ENCODE assay signal across 12 cellular contexts in the genomic region with DNA sequence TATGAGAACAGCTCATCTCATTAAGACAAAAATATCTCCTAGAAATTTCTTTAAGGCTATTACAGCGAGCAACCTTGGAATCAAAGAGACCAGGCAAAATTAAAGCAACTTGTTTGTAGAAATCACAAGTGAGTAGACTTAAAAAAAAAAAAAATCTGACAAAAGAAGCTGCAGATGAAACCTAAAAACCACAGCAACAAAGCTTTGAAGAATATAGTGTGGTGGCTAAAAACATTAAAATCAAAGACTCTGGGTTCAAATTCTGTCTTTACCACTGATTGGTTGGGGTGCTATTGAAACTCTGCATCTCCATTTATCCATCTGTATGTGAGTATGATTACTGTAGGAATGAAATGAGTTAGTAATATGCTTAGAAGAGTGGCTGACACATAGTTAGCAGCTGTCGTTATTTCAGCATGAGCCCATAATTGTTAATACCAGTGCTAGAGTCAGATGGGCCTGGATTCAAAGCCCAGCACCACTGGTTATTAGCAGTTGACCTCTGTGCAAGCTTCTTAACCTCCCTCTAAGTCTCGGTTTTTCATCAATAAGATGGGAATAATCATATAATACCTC.
DNase-seq lines count a peak whose midpoint lies in the region; ATAC-seq, FAIRE-seq and TF ChIP-seq lines count a peak whose summit lies in the region.
"Had no signal": no experiment of that assay in that cellular context is flagged by ENCODE, and none has a peak within 500 bp of the region (broad histone marks: within the 10 kb centered on the region; RNA-seq: fewer than 3 reads in every experiment).

No MANE protein-coding gene starts in this region.

- no peaks in the 10 kb centered on the region for H3K9me2 ChIP-seq in GM23248 (ENCODE audit: insufficient read depth)

- H3K4me2 ChIP-seq in GM23248 (ENCODE audit: unreplicated experiment): no peak overlapping the region
- H3K4me2 ChIP-seq in endothelial cell of umbilical vein (ENCODE audit: insufficient read depth, low read length): no peak overlapping the region

- CTCF ChIA-PET in endothelial cell of umbilical vein (lab: Charles Lee): interaction anchor here (1.0 to 1.6 kb wide), 7 partner anchors 14 to 439 kb away, joined by 3 to 8 read pairs (median 4); no protein-coding TSS in a partner anchor

- H3K79me2 ChIP-seq in GM23248 (ENCODE audit: insufficient read depth) (no peaks in the 10 kb centered on the region), endothelial cell of umbilical vein (ENCODE audit: control insufficient read depth, insufficient read depth, low read length) (no peaks in the 10 kb centered on the region)

- H3K27ac ChIP-seq in CD4-positive, CD25-positive, alpha-beta regulatory T cell (ENCODE audit: insufficient read depth, low read length, poor library complexity, severe bottlenecking): no peak overlapping the region
- no peak overlapping the region for H3K27ac ChIP-seq in GM23248
- peak overlapping the region; percentile 74 for H3K27ac ChIP-seq in endothelial cell of umbilical vein (ENCODE audit: insufficient read depth, low read depth, low read length)
- peak overlapping the region; percentile 35 to 67 (median 49) for H3K27ac ChIP-seq in sigmoid colon

- peak overlapping the region; percentile 49 for H3K4me3 ChIP-seq in CD4-positive, CD25-positive, alpha-beta regulatory T cell (ENCODE audit: low read depth, low read length)
- H3K4me3 ChIP-seq in GM23248 (no peak overlapping the region), endothelial cell of umbilical vein (replicated peaks in 1 of 3; ENCODE audit: insufficient read depth in 1 of 3, low read depth in 1 of 3, low read length in 3 of 3) (no peak overlapping the region), sigmoid colon (no peak overlapping the region), HAP-1 (no peak overlapping the region)
- H3K4me3 ChIP-seq: pancreas had no signal

- POLR2A ChIA-PET in endothelial cell of umbilical vein (lab: Charles Lee): no interaction called here

- peak overlapping the region in 3 of 4 donors; percentile 39 to 64 (median 50) for H3K4me3 Mint-ChIP-seq in CD4-positive, CD25-positive, alpha-beta regulatory T cell

- in situ Hi-C loops in GM23248 (cut with MboI): no loop called here
- in situ Hi-C loops in HAP-1 (cut with MboI; ENCODE audit: low sequenced_read_pairs): no loop called here

- no peak for TF ChIP-seq POLR2A in endothelial cell of umbilical vein (IDR thresholded peaks at IDR 0.05; ENCODE audit: low read depth, low read length)
- no peak for TF ChIP-seq POLR2A in sigmoid colon (IDR thresholded peaks at IDR 0.05)

- H2AFZ ChIP-seq in GM23248 (no peak overlapping the region), endothelial cell of umbilical vein (ENCODE audit: low read depth, low read length) (no peak overlapping the region)

- H3K9me3 Mint-ChIP-seq in CD4-positive, CD25-positive, alpha-beta regulatory T cell: no peaks in the 10 kb centered on the region

- no TSS peak for BruUV-seq in endothelial cell of umbilical vein (replicated peaks; lab: Mats Ljungman, UMichigan)

- intact Hi-C loops in endothelial cell of umbilical vein (cut with micrococcal nuclease): loop anchor here (1.0 to 10.0 kb wide), 3 partner anchors 315 to 724 kb away; no protein-coding TSS in a partner anchor
- intact Hi-C loops in sigmoid colon (cut with DNase I): no loop called here
- intact Hi-C loops in sciatic nerve (cut with DNase I): no loop called here

- H3K9me3 ChIP-seq in CD4-positive, CD25-positive, alpha-beta regulatory T cell (ENCODE audit: control insufficient read depth in 2 of 2, low read length in 2 of 2): no peaks in the 10 kb centered on the region
- H3K9me3 ChIP-seq in GM23248 (ENCODE audit: low read depth) (no peaks in the 10 kb centered on the region), endothelial cell of umbilical vein (replicated peaks; ENCODE audit: control insufficient read depth, insufficient read depth, low read length) (no peaks in the 10 kb centered on the region), sigmoid colon (no peaks in the 10 kb centered on the region), HAP-1 (no peaks in the 10 kb centered on the region)
- H3K9me3 ChIP-seq: pancreas had no signal

- TF ChIP-seq EP300 in sigmoid colon (IDR thresholded peaks at IDR 0.05): no peak

- H4K20me1 ChIP-seq in GM23248 (ENCODE audit: insufficient read depth) (no peaks in the 10 kb centered on the region), endothelial cell of umbilical vein (replicated peaks; ENCODE audit: control insufficient read depth, extremely low read depth, insufficient read depth, low read length) (no peaks in the 10 kb centered on the region)

- H3K36me3 ChIP-seq in CD4-positive, CD25-positive, alpha-beta regulatory T cell (ENCODE audit: control insufficient read depth, insufficient read depth, low read length): no peaks in the 10 kb centered on the region
- H3K36me3 ChIP-seq in GM23248 (ENCODE audit: low read depth): no peaks in the 10 kb centered on the region
- no peaks in the 10 kb centered on the region for H3K36me3 ChIP-seq in endothelial cell of umbilical vein (ENCODE audit: control insufficient read depth in 2 of 2, extremely low read depth in 1 of 2, insufficient read depth in 2 of 2, low read length in 2 of 2)
- no peaks in the 10 kb centered on the region for H3K36me3 ChIP-seq in sigmoid colon
- no peaks in the 10 kb centered on the region for H3K36me3 ChIP-seq in HAP-1 (replicated peaks)
- H3K36me3 ChIP-seq: pancreas had no signal

- no peak for ATAC-seq in CD4-positive, CD25-positive, alpha-beta regulatory T cell (ENCODE audit: low read depth in 2 of 2)
- no peak for ATAC-seq in sciatic nerve

- FAIRE-seq in endothelial cell of umbilical vein (lab: Jason Lieb, UNC): no peak
- FAIRE-seq: kidney had no signal

- TF ChIP-seq CTCF in endothelial cell of umbilical vein (IDR thresholded peaks at IDR 0.05; ENCODE audit: extremely low read depth in 1 of 2, insufficient read depth in 1 of 2, low read depth in 1 of 2, low read length in 2 of 2): no peak
- no peak for TF ChIP-seq CTCF in sigmoid colon (IDR thresholded peaks at IDR 0.05)

- H3K4me1 Mint-ChIP-seq in CD4-positive, CD25-positive, alpha-beta regulatory T cell: peaks cover 16 to 74% (median 41%) of the 10 kb centered on the region in 4 donors

- H3K27me3 Mint-ChIP-seq in CD4-positive, CD25-positive, alpha-beta regulatory T cell: no peaks in the 10 kb centered on the region

- H3K4me1 ChIP-seq in CD4-positive, CD25-positive, alpha-beta regulatory T cell (ENCODE audit: control insufficient read depth, insufficient read depth, low read length, poor library complexity, severe bottlenecking): peaks cover 15% of the 10 kb centered on the region
- H3K4me1 ChIP-seq in GM23248 (ENCODE audit: insufficient read depth) (peaks cover 11% of the 10 kb centered on the region; the same call in 1 of the 2 replicates), endothelial cell of umbilical vein (ENCODE audit: control insufficient read depth, extremely low read depth, insufficient read depth, low read length) (peaks cover 43% of the 10 kb centered on the region), sigmoid colon (peaks cover 0 to 16% (median 10%) of the 10 kb centered on the region in 4 donors), HAP-1 (no peaks in the 10 kb centered on the region)

- 0 out of 2 replicates have a peak, but pooled peaks cover 6% of the 10 kb centered on the region for H3F3A ChIP-seq in GM23248 (ENCODE audit: insufficient read depth)

- H3K9ac ChIP-seq in GM23248: no peak overlapping the region
- H3K9ac ChIP-seq in endothelial cell of umbilical vein (replicated peaks; ENCODE audit: extremely low read depth, insufficient read depth, low read length): peak overlapping the region; percentile 51

- no peaks in the 10 kb centered on the region for H3K36me3 Mint-ChIP-seq in CD4-positive, CD25-positive, alpha-beta regulatory T cell

- peak overlapping the region in 2 of 3 donors; percentile 71 to 72 for H3K27ac Mint-ChIP-seq in CD4-positive, CD25-positive, alpha-beta regulatory T cell

- H3K9me1 ChIP-seq in endothelial cell of umbilical vein (replicated peaks; ENCODE audit: control insufficient read depth, extremely low read depth, insufficient read depth, low read length): no peaks in the 10 kb centered on the region

- 19% methylated on average over 3 of the region's 3 CpGs for WGBS in GM23248 (ENCODE audit: low coverage in 1 of 2, low lambda C conversion rate in 2 of 2, missing lambda C conversion rate in 2 of 2), 2 experiments
- 76 to 83% methylated on average over 3 of the region's 3 CpGs for WGBS in sigmoid colon, 2 donors

- DNase-seq in CD4-positive, CD25-positive, alpha-beta regulatory T cell: no peak
- DNase-seq in GM23248 (peak; percentile 10), endothelial cell of umbilical vein (ENCODE audit: low read depth, low spot score) (no peak), sigmoid colon (no peak), sciatic nerve (ENCODE audit: low spot score) (no peak), HAP-1 (ENCODE audit: low spot score in 2 of 2) (no peak)
- DNase-seq in activated CD8-positive, alpha-beta memory T cell treated with anti-CD3 and anti-CD28 coated beads, Interleukin-2, amount 50 U/mL, for 4 hours: no peak
- DNase-seq: HCEC 1CT; kidney; pancreas; stimulated activated CD4-positive, alpha-beta T cell treated with anti-CD3 and anti-CD28 coated beads, Interleukin-15, amount 100 ng/mL, for 24 hours; SW 1271 had no signal

- no peaks in the 10 kb centered on the region for H3K27me3 ChIP-seq in CD4-positive, CD25-positive, alpha-beta regulatory T cell (ENCODE audit: control insufficient read depth, insufficient read depth, low read length)
- H3K27me3 ChIP-seq in GM23248 (replicated peaks; ENCODE audit: insufficient read depth) (0 out of 2 replicates have a peak, but pooled peaks cover 7% of the 10 kb centered on the region), endothelial cell of umbilical vein (ENCODE audit: control insufficient read depth in 2 of 2, insufficient read depth in 2 of 2, low read length in 2 of 2) (no peaks in the 10 kb centered on the region), sigmoid colon (no peaks in the 10 kb centered on the region), HAP-1 (ENCODE audit: low read depth) (no peaks in the 10 kb centered on the region)
- H3K27me3 ChIP-seq: pancreas had no signal

- dilution Hi-C loops in endothelial cell of umbilical vein (cut with MboI; ENCODE audit: extremely low pct_ligation_motif_present, low sequenced_read_pairs): no loop called here

TF ChIP-seq in endothelial cell of umbilical vein, 7 proteins besides CTCF, POLR2A, EP300 and RAD21 (continues in another document):
- TF ChIP-seq EZH2 (IDR thresholded peaks at IDR 0.05; ENCODE audit: borderline replicate concordance, low read depth, low read length, severe bottlenecking) (no peak), MYC (IDR thresholded peaks at IDR 0.05; ENCODE audit: low read depth, low read length) (no peak), POLR2AphosphoS5 (IDR thresholded peaks at IDR 0.05; ENCODE audit: insufficient read depth, low read depth, low read length) (no peak), FOS (IDR thresholded peaks at IDR 0.05; ENCODE audit: borderline replicate concordance, insufficient read depth, low read length) (no peak), JUN (IDR thresholded peaks at IDR 0.05; ENCODE audit: borderline replicate concordance, insufficient read depth, insufficient read length, low read depth) (no peak), GATA2 (IDR thresholded peaks at IDR 0.05; ENCODE audit: insufficient read depth, insufficient read length, low read depth, low read length) (no peak)

Comparison
In these comparisons a context has a peak if more than half of its experiments do, and no peak if none do; other contexts are left out.
1. H3K27ac ChIP-seq: peak in endothelial cell of umbilical vein (single experiment) and sigmoid colon (4 of 4); none in CD4-positive, CD25-positive, alpha-beta regulatory T cell (single experiment) and GM23248 (single experiment).